Comparison of ENCODE assay signal across 8 cellular contexts in the genomic region with DNA sequence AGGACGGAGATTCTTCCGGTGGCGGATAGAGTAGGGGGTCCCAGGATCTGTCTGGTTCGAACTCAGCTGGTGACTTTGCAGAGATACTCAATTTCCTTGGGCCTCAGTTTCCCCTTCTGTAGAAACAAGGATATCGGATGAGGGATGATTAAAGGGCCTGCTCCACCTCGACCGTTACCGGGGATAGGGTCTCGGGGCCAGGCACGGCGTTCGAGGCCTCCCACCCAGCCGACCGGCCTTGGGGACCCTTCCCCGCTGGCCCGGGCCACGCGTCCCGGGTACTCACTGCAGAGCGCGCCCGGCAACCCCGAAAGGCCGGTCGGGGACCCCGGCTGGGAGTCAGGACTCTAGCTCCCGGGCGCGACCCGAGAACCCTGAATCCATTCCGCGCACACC. TPM values are rescaled to one million over a fixed set of nuclear protein-coding genes. Genes with fewer than 3 reads are reported as not detected.
A peak's percentile ranks its signal among the peaks of the same experiment; 100 is the strongest.
DNase-seq lines count a peak whose midpoint lies in the region; ATAC-seq, FAIRE-seq and TF ChIP-seq lines count a peak whose summit lies in the region.

No MANE protein-coding gene starts in this region.

- POLR2A ChIA-PET in Caco-2 (lab: Charles Lee) = no interaction called here

- TF ChIP-seq CTCF in Caco-2 (IDR thresholded peaks at IDR 0.05; ENCODE audit: insufficient read depth in 1 of 2, low read depth in 1 of 2, low read length in 1 of 2, severe bottlenecking in 1 of 2, unreplicated experiment in 1 of 2) (no peak), dorsolateral prefrontal cortex (IDR thresholded peaks at IDR 0.05 in 54 of 56, conservative IDR thresholded peaks at IDR 0.05 in 2 of 56; ENCODE audit: low read depth in 1 of 56, partially characterized antibody in 56 of 56) (peak in 4 of 56 donors; percentile 5 to 15 (median 10)), D721Med (IDR thresholded peaks at IDR 0.05; ENCODE audit: insufficient read depth, missing control alignments) (no peak)

- peak overlapping the region; percentile 85 to 100 (median 99) for H3K27ac ChIP-seq in dorsolateral prefrontal cortex

- H3K9me3 ChIP-seq in Caco-2 (no peaks in the 10 kb centered on the region), neuron (ENCODE audit: low read length) (no peaks in the 10 kb centered on the region)

- no peaks in the 10 kb centered on the region for H3K27me3 ChIP-seq in Caco-2 (replicated peaks; ENCODE audit: control insufficient read depth, insufficient read depth, low read length)
- H3K27me3 ChIP-seq in dorsolateral prefrontal cortex = no peaks in the 10 kb centered on the region
- H3K27me3 ChIP-seq in neuron (ENCODE audit: insufficient read depth, low read length) = no peaks in the 10 kb centered on the region

- CTCF ChIA-PET in Caco-2 (lab: Charles Lee) = interaction anchor here (1.3 kb wide), 1 partner anchor 22 kb away, joined by 3 read pairs; no protein-coding TSS in a partner anchor

- H3K36me3 ChIP-seq in Caco-2 (ENCODE audit: control insufficient read depth, insufficient read depth, low read length) (peaks cover 4% of the 10 kb centered on the region), neuron (ENCODE audit: insufficient read depth, low read length) (peaks cover 46% of the 10 kb centered on the region)

- H3K4me3 ChIP-seq in Caco-2 (ENCODE audit: low read depth, low read length) = peak overlapping the region; percentile 76
- peak overlapping the region; percentile 69 for H3K4me3 ChIP-seq in Jurkat, Clone E6-1 (ENCODE audit: low read length)
- H3K4me3 ChIP-seq in dorsolateral prefrontal cortex = peak overlapping the region; percentile 65 to 100 (median 95)
- peak overlapping the region; percentile 79 for H3K4me3 ChIP-seq in neuron (ENCODE audit: low read length)

- H3K27ac Mint-ChIP-seq in Caco-2 (ENCODE audit: unreplicated experiment) = peak overlapping the region; percentile 100

- H3K9me3 Mint-ChIP-seq in Caco-2 (ENCODE audit: unreplicated experiment) = no peaks in the 10 kb centered on the region

- peaks cover 55% of the 10 kb centered on the region for H3K36me3 Mint-ChIP-seq in Caco-2 (ENCODE audit: insufficient read depth, unreplicated experiment)

- peaks cover 25% of the 10 kb centered on the region for H3K4me1 Mint-ChIP-seq in Caco-2 (ENCODE audit: low read depth, unreplicated experiment)

- ATAC-seq in GM21526 (IDR thresholded peaks at IDR 0.05; ENCODE audit: low FRiP score, unreplicated experiment) = no peak

- H3K4me1 ChIP-seq in Caco-2 = peaks cover 20% of the 10 kb centered on the region
- peaks cover 49% of the 10 kb centered on the region for H3K4me1 ChIP-seq in neuron (ENCODE audit: insufficient read depth, low read length)

- H3K4me3 Mint-ChIP-seq in Caco-2 (ENCODE audit: unreplicated experiment) = peak overlapping the region; percentile 98

- peak overlapping the region; percentile 81 for H2AFZ ChIP-seq in neuron (ENCODE audit: low read depth, low read length)

- no peak for FAIRE-seq in D721Med (lab: Jason Lieb, UNC)

- no peaks in the 10 kb centered on the region for H3K27me3 Mint-ChIP-seq in Caco-2 (ENCODE audit: insufficient read depth, unreplicated experiment)

- TF ChIP-seq POLR2A in erythroblast (IDR thresholded peaks at IDR 0.05; ENCODE audit: low read length) = no peak

- DNase-seq in Caco-2 (no peak), dorsolateral prefrontal cortex (no peak), erythroblast (lab: John Stamatoyannopoulos, UW) (no peak), D721Med (ENCODE audit: insufficient read length, low spot score) (no peak)
- no peak for DNase-seq in Jurkat, Clone E6-1 (ENCODE audit: low read depth, low spot score)
- DNase-seq in activated CD4-positive, alpha-beta T cell treated with anti-CD3 and anti-CD28 coated beads, Interleukin-2, amount 50 U/mL, for 1 hour = no peak

- BruUV-seq in Caco-2 (replicated peaks; lab: Mats Ljungman, UMichigan) = TSS peak; percentile 62

- intact Hi-C loops in Caco-2 (cut with micrococcal nuclease; ENCODE audit: unreplicated experiment) (no loop called here), dorsolateral prefrontal cortex (cut with DNase I) (loop anchor here (5.0 to 10.0 kb wide), 4 partner anchors 40 to 1353 kb away; a partner anchor contains a TSS)

RNA-seq across cellular contexts. Expression of a gene that starts 0.3 kb away (rescaled TPM):
- total RNA-seq in Caco-2 (2022) (47.7 and 49.6 TPM in 2 replicates), dorsolateral prefrontal cortex (10 to 100 TPM; 20.6 to 54.7 (median 29.2) TPM)
- polyA plus RNA-seq in Jurkat, Clone E6-1 (2012; ENCODE audit: insufficient read depth, insufficient read length) = 35.8 TPM

RNA-seq across cellular contexts. Expression of a gene that starts 0.6 kb away (rescaled TPM):
- total RNA-seq in Caco-2 (2022) (343 and 358 TPM in 2 replicates), dorsolateral prefrontal cortex (100 to 1,000 TPM; 167 to 257 (median 211) TPM)
- polyA plus RNA-seq in Jurkat, Clone E6-1 (2012; ENCODE audit: insufficient read depth, insufficient read length) = 477 TPM

RNA-seq across cellular contexts. Expression of a gene that starts 39.0 kb away (rescaled TPM):
- total RNA-seq in Caco-2 (2022) (20.4 and 21.1 TPM in 2 replicates), dorsolateral prefrontal cortex (100 to 1,000 TPM in 1 of 120 experiments, 10 to 100 TPM in 119; 33.5 to 139 (median 57.6) TPM)
- 45.0 TPM for polyA plus RNA-seq in Jurkat, Clone E6-1 (2012; ENCODE audit: insufficient read depth, insufficient read length)

RNA-seq across cellular contexts. Expression of a gene that starts 48.0 kb away (rescaled TPM):
- total RNA-seq in Caco-2 (2022) (1.1 and 1.8 TPM in 2 replicates), dorsolateral prefrontal cortex (10 to 100 TPM in 119 of 120 experiments, 1 to 10 TPM in 1; 8.9 to 47.8 (median 25.3) TPM)
- polyA plus RNA-seq in Jurkat, Clone E6-1 (2012; ENCODE audit: insufficient read depth, insufficient read length) = 4.3 TPM
